Comparison of ENCODE assay signal across 10 cellular contexts in genomic region chr18:23688528-23688927, GRCh38. TPM values are rescaled to one million over a fixed set of nuclear protein-coding genes. Genes with fewer than 3 reads are reported as not detected.
A peak's percentile ranks its signal among the peaks of the same experiment; 100 is the strongest.
DNase-seq lines count a peak whose midpoint lies in the region; ATAC-seq, FAIRE-seq and TF ChIP-seq lines count a peak whose summit lies in the region.
"Had no signal": no experiment of that assay in that cellular context is flagged by ENCODE, and none has a peak within 500 bp of the region (broad histone marks: within the 10 kb centered on the region; RNA-seq: fewer than 3 reads in every experiment).

No MANE protein-coding gene starts in this region.

- TF ChIP-seq CTCF in A549 (IDR thresholded peaks at IDR 0.05) (no peak), LNCaP clone FGC (IDR thresholded peaks at IDR 0.05; ENCODE audit: control insufficient read depth, extremely low read depth, insufficient read depth) (no peak), neural cell (IDR thresholded peaks at IDR 0.05; ENCODE audit: poor library complexity, severe bottlenecking) (no peak)

- TF ChIP-seq RAD21 in A549 (conservative IDR thresholded peaks at IDR 0.05 in 1 of 2, IDR thresholded peaks at IDR 0.05 in 1 of 2), result no peak
- TF ChIP-seq RAD21 in neural cell (conservative IDR thresholded peaks at IDR 0.05), result no peak

- TF ChIP-seq EP300 in A549 (IDR thresholded peaks at IDR 0.05) (no peak), neural cell (conservative IDR thresholded peaks at IDR 0.05; ENCODE audit: poor library complexity, severe bottlenecking) (no peak)

- H3K79me2 ChIP-seq in neural cell (replicated peaks; ENCODE audit: insufficient read depth, low read length), result no peaks in the 10 kb centered on the region

- CTCF ChIA-PET in A549 (lab: Yijun Ruan, JAX), result interaction anchor here (1.0 to 2.6 kb wide), 3 partner anchors 14 to 66 kb away, joined by 3 to 11 read pairs (median 6); no protein-coding TSS in a partner anchor

- no peaks in the 10 kb centered on the region for H3K9me2 ChIP-seq in neural cell (ENCODE audit: insufficient read depth, low read length)

- H3K9me3 ChIP-seq in A549 (peaks cover 5% of the 10 kb centered on the region; the same call in 2 of the 3 replicates), endocrine pancreas (ENCODE audit: control insufficient read depth, low read length) (no peaks in the 10 kb centered on the region), neural cell (ENCODE audit: low read length) (no peaks in the 10 kb centered on the region)
- H3K9me3 ChIP-seq: SJCRH30 had no signal

- H3K4me3 ChIP-seq in A549, result peak overlapping the region; percentile 67; the same call in 2 of the 3 replicates
- H3K4me3 ChIP-seq in LNCaP clone FGC (ENCODE audit: low read depth, low read length), result peak overlapping the region; percentile 56
- peak overlapping the region; percentile 43 for H3K4me3 ChIP-seq in endocrine pancreas (ENCODE audit: control insufficient read depth, insufficient read depth, low read length)
- peak overlapping the region; percentile 75 for H3K4me3 ChIP-seq in neural cell (ENCODE audit: low read length)
- H3K4me3 ChIP-seq: SJCRH30 had no signal

- H4K20me1 ChIP-seq in neural cell (ENCODE audit: insufficient read depth), result no peaks in the 10 kb centered on the region

- WGBS in A549 (ENCODE audit: missing lambda C conversion rate), result 37% methylated on average over 5 of the region's 5 CpGs

- no peak for FAIRE-seq in A549 (lab: Jason Lieb, UNC)

- TF ChIP-seq POLR2A in A549 (IDR thresholded peaks at IDR 0.05; ENCODE audit: low read length), result no peak

- H2AFZ ChIP-seq in neural cell (ENCODE audit: low read depth, low read length), result no peak overlapping the region

- H3K27ac ChIP-seq in A549, result peak overlapping the region; percentile 84 to 97
- no peak overlapping the region for H3K27ac ChIP-seq in neural cell (ENCODE audit: low read length)
- H3K27ac ChIP-seq: SJCRH30 had no signal

- H3K36me3 ChIP-seq in endocrine pancreas (ENCODE audit: control insufficient read depth, insufficient read depth, low read length) (no peaks in the 10 kb centered on the region), neural cell (ENCODE audit: insufficient read depth, low read length) (no peaks in the 10 kb centered on the region)
- H3K36me3 ChIP-seq: SJCRH30 had no signal

- H3K4me2 ChIP-seq in A549, result peak overlapping the region; percentile 88
- H3K4me2 ChIP-seq in neural cell (ENCODE audit: low read length), result peak overlapping the region; percentile 68

- DNase-seq in A549 (ENCODE audit: low read depth in 1 of 2, low spot score in 1 of 2) (no peak), LNCaP clone FGC (ENCODE audit: low read depth) (no peak)
- DNase-seq in activated CD8-positive, alpha-beta memory T cell treated with anti-CD3 and anti-CD28 coated beads, Interleukin-2, amount 50 U/mL, for 4 hours, result no peak
- DNase-seq: erythroblast, SJCRH30 had no signal

- POLR2A ChIA-PET in A549 (lab: Yijun Ruan, JAX), result no interaction called here

- no peaks in the 10 kb centered on the region for H3F3A ChIP-seq in neural cell (ENCODE audit: insufficient read depth, low read length, poor library complexity, severe bottlenecking)

- peaks cover 4% of the 10 kb centered on the region for H3K27me3 ChIP-seq in endocrine pancreas (ENCODE audit: control insufficient read depth, insufficient read depth, low read length)
- peaks cover 42% of the 10 kb centered on the region for H3K27me3 ChIP-seq in neural cell (ENCODE audit: insufficient read depth, low read depth, low read length)
- H3K27me3 ChIP-seq: SJCRH30 had no signal

- H3K9ac ChIP-seq in endocrine pancreas (ENCODE audit: control insufficient read depth, insufficient read depth, low read length), result no peak overlapping the region
- H3K9ac ChIP-seq in neural cell (ENCODE audit: low read length), result no peak overlapping the region

- no peak for ATAC-seq in A549
- ATAC-seq in HG02981 (IDR thresholded peaks at IDR 0.05; ENCODE audit: unreplicated experiment), result no peak
- no peak for ATAC-seq in GM21529 (IDR thresholded peaks at IDR 0.05; ENCODE audit: unreplicated experiment)
- no peak for ATAC-seq in GM19463 (IDR thresholded peaks at IDR 0.05; ENCODE audit: unreplicated experiment)

- H3K4me1 ChIP-seq in A549, result peaks cover 31% of the 10 kb centered on the region
- H3K4me1 ChIP-seq in endocrine pancreas (ENCODE audit: control insufficient read depth, insufficient read depth, low read length), result no peaks in the 10 kb centered on the region
- H3K4me1 ChIP-seq: SJCRH30 had no signal

TF ChIP-seq in A549, 52 proteins besides CTCF, POLR2A, EP300 and RAD21:
- TF ChIP-seq GATA3 (IDR thresholded peaks at IDR 0.05; ENCODE audit: borderline replicate concordance) (no peak), KDM5A (IDR thresholded peaks at IDR 0.05) (no peak), PBX3 (IDR thresholded peaks at IDR 0.05) (no peak), USF2 (IDR thresholded peaks at IDR 0.05) (no peak), ZC3H11A (IDR thresholded peaks at IDR 0.05) (no peak), EHMT2 (IDR thresholded peaks at IDR 0.05; ENCODE audit: low read depth) (no peak), KDM1A (IDR thresholded peaks at IDR 0.05; ENCODE audit: low read depth) (no peak), SMC3 (IDR thresholded peaks at IDR 0.05) (no peak)

TF ChIP-seq in neural cell, 6 proteins besides CTCF, POLR2A, EP300 and RAD21:
- TF ChIP-seq EZH2 (IDR thresholded peaks at IDR 0.05; ENCODE audit: borderline replicate concordance, insufficient read depth, low read length, poor library complexity, severe bottlenecking) (no peak), REST (IDR thresholded peaks at IDR 0.05; ENCODE audit: borderline replicate concordance) (no peak), POLR2AphosphoS5 (IDR thresholded peaks at IDR 0.05) (no peak), TAF1 (IDR thresholded peaks at IDR 0.05; ENCODE audit: low read depth) (no peak), SMC3 (conservative IDR thresholded peaks at IDR 0.05; ENCODE audit: poor library complexity) (no peak), MXI1 (conservative IDR thresholded peaks at IDR 0.05; ENCODE audit: poor library complexity, severe bottlenecking) (no peak)

RNA-seq across cellular contexts. Expression of gene LAMA3, which starts 0.7 kb away (rescaled TPM):
- 31.0 and 40.1 TPM in 2 replicates for polyA plus RNA-seq in A549 (2011; rRNA removed)
- polyA plus RNA-seq in A549 (2012; cell fraction: cytosol; rRNA removed), result 9.6 and 11.6 TPM in 2 replicates
- 26.8 and 38.7 TPM in 2 replicates for polyA plus RNA-seq in A549 (2012; cell fraction: nucleus; rRNA removed)
- polyA plus RNA-seq in A549 (2017; fragmentation: RNase III; extraction: RNeasy Plus Mini Kit Qiagen cat#74134 plus additional on column Dnase treatment), result 18.2 to 24.1 TPM (median 19.4 TPM) in 3 replicates
- 41.6 and 42.2 TPM in 2 replicates for polyA minus RNA-seq in A549 (2011; rRNA and poly(A)+ RNA removed)
- polyA plus RNA-seq in neural cell, result 2.2 and 3.4 TPM in 2 replicates
- 8.3 and 10.4 TPM in 2 replicates for polyA minus RNA-seq in neural cell

RNA-seq across cellular contexts. Expression of gene ANKRD29, which starts 25.8 kb away (rescaled TPM):
- polyA plus RNA-seq in A549 (2011; rRNA removed), result 25.2 and 25.4 TPM in 2 replicates
- 10.5 and 12.3 TPM in 2 replicates for polyA plus RNA-seq in A549 (2012; cell fraction: cytosol; rRNA removed)
- 13.5 and 15.5 TPM in 2 replicates for polyA plus RNA-seq in A549 (2012; cell fraction: nucleus; rRNA removed)
- 12.4 to 17.4 TPM (median 17.2 TPM) in 3 replicates for polyA plus RNA-seq in A549 (2017; fragmentation: RNase III; extraction: RNeasy Plus Mini Kit Qiagen cat#74134 plus additional on column Dnase treatment)
- polyA minus RNA-seq in A549 (2011; rRNA and poly(A)+ RNA removed), result 13.2 and 17.2 TPM in 2 replicates
- 4.9 and 7.1 TPM in 2 replicates for polyA plus RNA-seq in neural cell
- polyA minus RNA-seq in neural cell, result 5.4 and 6.8 TPM in 2 replicates
